ENCODE assay signal across 1 cellular context in genomic region chr11:1873048-1873812, GRCh38.
A peak's percentile ranks its signal among the peaks of the same experiment; 100 is the strongest.
TF ChIP-seq lines count a peak whose summit lies in the region.

No MANE protein-coding gene starts in this region.

TF ChIP-seq in WTC11, 78 proteins besides CTCF, POLR2A, EP300 and RAD21 (continued from another document):
- TF ChIP-seq ATF2 (CRISPR knock-in tag; IDR thresholded peaks at IDR 0.05; ENCODE audit: borderline replicate concordance, low read depth), result no peak
- peak; percentile 63; the same call in 1 of the 2 replicates for TF ChIP-seq ZNF263 (CRISPR knock-in tag; IDR thresholded peaks at IDR 0.05; ENCODE audit: low read depth)
